ENCODE assay signal across 8 cellular contexts in genomic region chr14:75709207-75709812, GRCh38. TPM values are rescaled to one million over a fixed set of nuclear protein-coding genes. Genes with fewer than 3 reads are reported as not detected.
DNase-seq lines count a peak whose midpoint lies in the region; ATAC-seq and TF ChIP-seq lines count a peak whose summit lies in the region.

No MANE protein-coding gene starts in this region.

- no peak overlapping the region for H3K4me3 Mint-ChIP-seq in activated naive CD8-positive, alpha-beta T cell treated with anti-CD3 and anti-CD28 coated beads for 36 hours
- no peak overlapping the region for H3K4me3 Mint-ChIP-seq in progenitor cell of endocrine pancreas (ENCODE audit: low read depth)

- no peak overlapping the region for H3K27ac Mint-ChIP-seq in activated naive CD8-positive, alpha-beta T cell treated with anti-CD3 and anti-CD28 coated beads for 36 hours
- H3K27ac Mint-ChIP-seq in progenitor cell of endocrine pancreas: no peak overlapping the region

- ATAC-seq in SK-N-SH treated with all-trans-retinoic acid at 6 μM for 48 hours: peak; percentile 69
- no peak for ATAC-seq in HG03025 (IDR thresholded peaks at IDR 0.05; ENCODE audit: low FRiP score, unreplicated experiment)
- no peak for ATAC-seq in GM18909 (IDR thresholded peaks at IDR 0.05; ENCODE audit: poor library complexity, unreplicated experiment)

- H3K4me3 ChIP-seq in NB4 (ENCODE audit: low read depth, low read length): no peak overlapping the region

- CTCF ChIA-PET in GM10248 (lab: Yijun Ruan, JAX): interaction anchor here (0.6 to 6.7 kb wide), 65 partner anchors 9 to 942 kb away, joined by 3 to 216 read pairs (median 5); partner anchors contain the start of genes ERG28, IFT43, TGFB3 and TTLL5

- no peaks in the 10 kb centered on the region for H3K27me3 Mint-ChIP-seq in activated naive CD8-positive, alpha-beta T cell treated with anti-CD3 and anti-CD28 coated beads for 36 hours
- H3K27me3 Mint-ChIP-seq in progenitor cell of endocrine pancreas: no peaks in the 10 kb centered on the region

- no peaks in the 10 kb centered on the region for H3K9me3 Mint-ChIP-seq in activated naive CD8-positive, alpha-beta T cell treated with anti-CD3 and anti-CD28 coated beads for 36 hours
- no peaks in the 10 kb centered on the region for H3K9me3 Mint-ChIP-seq in progenitor cell of endocrine pancreas (ENCODE audit: low read depth)

- no peak for TF ChIP-seq POLR2A in NB4 (IDR thresholded peaks at IDR 0.05; ENCODE audit: extremely low read depth, insufficient read length)

- no peaks in the 10 kb centered on the region for H3K4me1 Mint-ChIP-seq in activated naive CD8-positive, alpha-beta T cell treated with anti-CD3 and anti-CD28 coated beads for 36 hours
- H3K4me1 Mint-ChIP-seq in progenitor cell of endocrine pancreas (ENCODE audit: low read depth): peaks cover 19% of the 10 kb centered on the region

- peak; percentile 66 for DNase-seq in GM10248 (ENCODE audit: extremely low spot score)
- peak; percentile 73 for DNase-seq in NB4 (ENCODE audit: low read depth)
- DNase-seq in activated naive CD8-positive, alpha-beta T cell treated with anti-CD3 and anti-CD28 coated beads for 36 hours: peak; percentile 45
- DNase-seq in head of caudate nucleus: peak; percentile 63 to 93 (median 84)
- peak; percentile 51 for DNase-seq in progenitor cell of endocrine pancreas (ENCODE audit: low spot score, unreplicated experiment)

- H3K36me3 Mint-ChIP-seq in activated naive CD8-positive, alpha-beta T cell treated with anti-CD3 and anti-CD28 coated beads for 36 hours: peaks cover 9% of the 10 kb centered on the region
- no peaks in the 10 kb centered on the region for H3K36me3 Mint-ChIP-seq in progenitor cell of endocrine pancreas (ENCODE audit: insufficient read depth)

- intact Hi-C loops in head of caudate nucleus (cut with DNase I): no loop called here

- POLR2A ChIA-PET in GM10248 (lab: Yijun Ruan, JAX): interaction anchor here (1.1 kb wide), 1 partner anchor 273 kb away, joined by 11 read pairs; no protein-coding TSS in a partner anchor

- TF ChIP-seq CTCF in GM10248 (IDR thresholded peaks at IDR 0.05; ENCODE audit: control extremely low read depth, extremely low read depth, low read depth, missing control alignments) (peak; percentile 82), NB4 (IDR thresholded peaks at IDR 0.05; ENCODE audit: low read depth, low read length) (peak; percentile 82), progenitor cell of endocrine pancreas (IDR thresholded peaks at IDR 0.05; ENCODE audit: unreplicated experiment) (peak; percentile 86)

TF ChIP-seq in SK-N-SH treated with all-trans-retinoic acid at 6 μM for 48 hours, 23 proteins besides CTCF, POLR2A, EP300 and RAD21:
- TF ChIP-seq PPARA (CRISPR knock-in tag; IDR thresholded peaks at IDR 0.05; ENCODE audit: borderline replicate concordance) (no peak), GLIS3 (CRISPR knock-in tag; IDR thresholded peaks at IDR 0.05) (no peak), ESRRG (CRISPR knock-in tag; IDR thresholded peaks at IDR 0.05) (no peak)

RNA-seq across cellular contexts. Expression of gene TTLL5, which starts 48.3 kb away (rescaled TPM):
- 10 to 100 TPM; 26.9 to 30.5 TPM for total RNA-seq in activated naive CD8-positive, alpha-beta T cell treated with anti-CD3 and anti-CD28 coated beads for 36 hours
- 51.9 and 56.2 TPM in 2 replicates for total RNA-seq in progenitor cell of endocrine pancreas

RNA-seq across cellular contexts. Expression of gene ERG28, which starts 48.6 kb away (rescaled TPM):
- 10 to 100 TPM; 13.9 to 15.0 TPM for total RNA-seq in activated naive CD8-positive, alpha-beta T cell treated with anti-CD3 and anti-CD28 coated beads for 36 hours
- 27.8 and 28.6 TPM in 2 replicates for total RNA-seq in progenitor cell of endocrine pancreas
